ENCODE assay signal across 7 cellular contexts in the genomic region with DNA sequence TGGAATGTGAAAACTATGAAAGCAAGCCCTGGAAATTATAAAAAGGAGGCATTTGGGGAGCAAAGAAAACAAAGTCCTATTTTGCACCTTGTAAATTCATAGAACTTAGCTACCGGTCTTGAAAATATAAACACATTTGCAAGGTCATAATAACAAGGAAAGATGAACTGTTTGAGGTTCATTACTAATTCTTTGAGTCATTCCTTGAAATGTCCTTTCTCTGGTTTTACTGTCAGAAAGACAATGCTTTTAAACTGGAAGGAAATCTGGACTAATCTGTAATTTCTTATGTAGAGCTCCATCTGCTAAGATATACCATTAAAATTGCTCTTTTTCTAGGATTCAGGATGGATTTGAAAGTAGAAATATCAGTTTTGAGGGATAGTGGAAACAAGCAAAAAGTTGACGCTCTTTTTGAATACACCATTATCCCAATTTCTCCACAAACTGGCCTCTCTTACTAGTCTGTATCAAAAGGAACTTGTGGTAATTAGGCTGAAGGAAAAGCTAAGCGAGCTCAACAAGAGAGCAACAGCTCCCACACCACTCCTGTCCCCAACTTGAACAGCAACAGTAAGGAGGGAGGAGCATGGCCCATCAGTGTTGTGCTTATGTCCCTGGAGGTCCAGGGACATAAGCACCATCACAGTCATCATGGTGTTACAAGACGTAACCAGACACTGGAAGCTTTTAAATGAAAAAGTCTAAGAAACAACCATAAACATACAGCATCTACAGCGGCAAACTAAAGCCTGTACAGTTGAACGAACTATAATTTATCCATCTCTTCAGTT.
A peak's percentile ranks its signal among the peaks of the same experiment; 100 is the strongest.
DNase-seq lines count a peak whose midpoint lies in the region; ATAC-seq and TF ChIP-seq lines count a peak whose summit lies in the region.

No MANE protein-coding gene starts in this region.

- H3K27ac Mint-ChIP-seq in T-helper 1 cell treated with Interleukin-12 subunit alpha and Interleukin-12 subunit beta and Interleukin-4 antibody, amounts not matched to agents 30 μg/mL and 1 μg/mL, for 36 hours = peak overlapping the region; percentile 89

- H3K36me3 ChIP-seq in ES-I3 (ENCODE audit: insufficient read depth, low read length) = peaks cover 7% of the 10 kb centered on the region

- H3K36me3 Mint-ChIP-seq in T-helper 1 cell treated with Interleukin-12 subunit alpha and Interleukin-12 subunit beta and Interleukin-4 antibody, amounts not matched to agents 30 μg/mL and 1 μg/mL, for 36 hours (ENCODE audit: low read depth) = peaks cover 36% of the 10 kb centered on the region

- H3K4me1 ChIP-seq in ES-I3 (ENCODE audit: insufficient read depth, low read length) = peaks cover 5% of the 10 kb centered on the region; the same call in 1 of the 2 replicates

- no peak for ATAC-seq in HG03469 (IDR thresholded peaks at IDR 0.05; ENCODE audit: unreplicated experiment)
- ATAC-seq in HG02852 (IDR thresholded peaks at IDR 0.05; ENCODE audit: unreplicated experiment) = no peak

- no peak for TF ChIP-seq CTCF in fibroblast of mammary gland (conservative IDR thresholded peaks at IDR 0.05; ENCODE audit: control insufficient read depth, insufficient read depth, low read depth, low read length)

- H3K9me3 ChIP-seq in ES-I3 (ENCODE audit: control insufficient read depth, insufficient read depth, low read length) = no peaks in the 10 kb centered on the region

- DNase-seq in HUDEP-2 (lab: John Stamatoyannopoulos, UW; ENCODE audit: unreplicated experiment in 76 of 76) = peak in 39 of 76 experiments; percentile 1 to 42 (median 10)
- DNase-seq in fibroblast of mammary gland (ENCODE audit: low read depth) = peak; percentile 43
- DNase-seq in pons (ENCODE audit: low spot score) = peak; percentile 14

- no peaks in the 10 kb centered on the region for H3K9me3 Mint-ChIP-seq in T-helper 1 cell treated with Interleukin-12 subunit alpha and Interleukin-12 subunit beta and Interleukin-4 antibody, amounts not matched to agents 30 μg/mL and 1 μg/mL, for 36 hours

- peak overlapping the region; percentile 96 for H3K4me3 Mint-ChIP-seq in T-helper 1 cell treated with Interleukin-12 subunit alpha and Interleukin-12 subunit beta and Interleukin-4 antibody, amounts not matched to agents 30 μg/mL and 1 μg/mL, for 36 hours

- H3K4me1 Mint-ChIP-seq in T-helper 1 cell treated with Interleukin-12 subunit alpha and Interleukin-12 subunit beta and Interleukin-4 antibody, amounts not matched to agents 30 μg/mL and 1 μg/mL, for 36 hours (ENCODE audit: low read depth) = peaks cover 51% of the 10 kb centered on the region

- H3K9ac ChIP-seq in ES-I3 (ENCODE audit: low read depth, low read length) = peak overlapping the region; percentile 93; the same call in 1 of the 2 replicates

- H3K4me3 ChIP-seq in fibroblast of mammary gland (ENCODE audit: control insufficient read depth, low read depth, low read length) = peak overlapping the region; percentile 80

- no peaks in the 10 kb centered on the region for H3K27me3 Mint-ChIP-seq in T-helper 1 cell treated with Interleukin-12 subunit alpha and Interleukin-12 subunit beta and Interleukin-4 antibody, amounts not matched to agents 30 μg/mL and 1 μg/mL, for 36 hours (ENCODE audit: low read depth)
